Comparison of ENCODE assay signal across 8 cellular contexts in the genomic region with DNA sequence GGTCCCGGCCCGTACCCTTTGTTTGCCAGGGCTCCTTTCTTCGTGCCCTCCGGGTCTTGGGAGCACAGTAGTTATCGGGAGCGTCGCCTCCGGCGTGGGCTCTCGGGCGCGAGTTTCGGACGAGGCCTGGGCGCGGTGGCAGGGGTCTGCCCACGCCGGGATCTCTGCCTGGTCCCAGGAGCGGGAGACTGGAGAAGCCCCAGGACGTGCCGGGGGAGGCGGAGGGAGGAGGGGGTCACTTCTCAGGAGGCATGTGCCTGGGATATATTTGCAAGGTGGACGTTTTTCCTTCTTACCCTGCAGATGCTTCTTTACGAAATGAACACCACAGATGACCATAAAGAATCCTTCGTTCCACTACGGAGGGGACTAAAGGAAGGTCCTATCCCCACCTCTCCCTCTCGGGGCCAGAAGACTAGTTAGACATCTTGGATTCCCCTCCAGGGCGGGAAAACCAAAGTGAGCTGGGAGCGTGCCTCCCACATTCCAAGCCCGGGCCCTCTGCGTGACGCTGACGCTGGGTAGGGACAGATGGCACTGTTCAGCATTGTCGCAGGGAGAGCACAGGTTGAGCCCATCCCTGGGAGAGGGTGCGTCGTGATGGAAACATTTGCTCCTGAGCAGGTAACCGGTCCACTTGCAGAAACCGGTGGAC. TPM values are rescaled to one million over a fixed set of nuclear protein-coding genes. Genes with fewer than 3 reads are reported as not detected.
DNase-seq lines count a peak whose midpoint lies in the region; ATAC-seq, FAIRE-seq and TF ChIP-seq lines count a peak whose summit lies in the region.

No MANE protein-coding gene starts in this region.

- intact Hi-C loops in Right ventricle myocardium superior (cut with DNase I) = no loop called here

- no peak overlapping the region for H3K27ac ChIP-seq in SK-N-MC

- no peak for FAIRE-seq in D721Med (lab: Jason Lieb, UNC)

- no peaks in the 10 kb centered on the region for H3K36me3 ChIP-seq in SK-N-MC (ENCODE audit: insufficient read depth, low read length)

- H3K9ac ChIP-seq in SK-N-MC (ENCODE audit: insufficient read length) = peak overlapping the region; percentile 97

- DNase-seq in SK-N-MC (ENCODE audit: low read depth, low spot score) = no peak
- DNase-seq in Right ventricle myocardium superior = no peak
- no peak for DNase-seq in retinal pigment epithelial cell (ENCODE audit: low read depth)
- no peak for DNase-seq in mucosa of gallbladder (ENCODE audit: low spot score)
- no peak for DNase-seq in D721Med (ENCODE audit: insufficient read length, low spot score)
- DNase-seq in NCI-H2081 (lab: John Stamatoyannopoulos, UW) = no peak

- no peak for TF ChIP-seq CTCF in retinal pigment epithelial cell (conservative IDR thresholded peaks at IDR 0.05; ENCODE audit: low read depth, low read length)
- TF ChIP-seq CTCF in D721Med (IDR thresholded peaks at IDR 0.05; ENCODE audit: insufficient read depth, missing control alignments) = no peak

- peak overlapping the region; percentile 99 for H3K4me3 ChIP-seq in SK-N-MC
- H3K4me3 ChIP-seq in retinal pigment epithelial cell (ENCODE audit: low read length) = peak overlapping the region; percentile 37

- no peaks in the 10 kb centered on the region for H3K9me3 ChIP-seq in SK-N-MC (ENCODE audit: low read depth, low read length)

- peak; percentile 9 for ATAC-seq in GM19395 (IDR thresholded peaks at IDR 0.05; ENCODE audit: unreplicated experiment)
- peak; percentile 9 for ATAC-seq in Right ventricle myocardium superior (ENCODE audit: poor library complexity)
- ATAC-seq in HG03139 (IDR thresholded peaks at IDR 0.05; ENCODE audit: unreplicated experiment) = no peak

RNA-seq across cellular contexts. Expression of a gene that starts 0.5 kb away (rescaled TPM):
- total RNA-seq in Right ventricle myocardium superior = 1,567 TPM
- total RNA-seq in mucosa of gallbladder = 59.1 TPM

Comparison
In these comparisons a context has a peak if more than half of its experiments do, and no peak if none do; other contexts are left out.
1. RNA of a gene that starts 0.5 kb away (total RNA-seq): 1,567 TPM in Right ventricle myocardium superior (single experiment); 59.1 TPM in mucosa of gallbladder (single experiment); every median in the first group is over 10 times any median in the second.